8 cellular contexts compared by ENCODE assay signal in the genomic region with DNA sequence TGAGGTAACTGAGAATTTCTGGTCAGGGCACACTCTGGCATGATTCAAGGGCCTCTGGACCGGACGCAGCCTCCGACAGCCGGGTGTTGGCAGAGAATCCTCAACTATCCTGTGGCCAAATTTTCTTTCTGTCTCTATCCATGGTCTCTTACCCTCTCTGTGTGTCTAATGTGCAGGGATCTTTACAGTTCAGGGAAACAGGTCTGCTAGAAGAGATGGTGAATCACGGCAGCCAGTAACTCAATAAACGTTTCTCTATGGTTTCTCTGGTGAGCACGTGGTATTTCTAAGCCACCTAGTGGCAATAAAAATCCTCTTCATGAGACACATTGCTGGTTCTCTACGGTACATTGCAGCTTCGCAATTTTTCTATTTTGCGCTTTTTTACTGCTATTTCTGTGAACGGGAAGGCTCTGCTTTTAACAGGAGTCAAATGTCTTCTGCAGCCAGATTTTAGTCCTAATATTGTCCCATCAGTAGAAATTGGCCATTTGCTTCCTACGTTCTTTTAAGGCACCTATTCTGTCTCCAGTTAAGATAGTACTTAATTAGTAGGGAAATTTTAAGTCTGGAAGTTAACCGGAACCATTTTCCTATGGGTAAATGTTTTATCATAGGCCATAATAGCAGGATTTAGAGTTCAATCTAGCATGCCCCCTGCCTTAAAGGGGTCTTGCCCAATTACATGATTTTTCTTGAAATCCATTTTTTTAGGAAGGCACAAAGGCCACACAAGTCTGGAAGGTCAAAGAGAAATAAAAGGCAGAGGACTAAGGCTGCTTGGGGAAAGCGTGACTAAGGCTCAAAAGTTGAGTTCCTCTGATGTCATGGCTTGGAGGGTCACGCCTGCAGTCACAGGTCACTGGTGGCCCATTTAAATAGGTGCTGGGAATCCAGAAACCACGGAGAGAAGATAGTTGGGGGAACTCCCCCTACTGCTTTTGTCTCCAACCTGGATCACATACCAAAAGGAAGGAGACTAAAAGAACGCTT. TPM values are rescaled to one million over a fixed set of nuclear protein-coding genes. Genes with fewer than 3 reads are reported as not detected.
A peak's percentile ranks its signal among the peaks of the same experiment; 100 is the strongest.
DNase-seq lines count a peak whose midpoint lies in the region; ATAC-seq and TF ChIP-seq lines count a peak whose summit lies in the region.

No MANE protein-coding gene starts in this region.

- H3K9ac ChIP-seq in fibroblast of lung (ENCODE audit: insufficient read depth, low read length): no peak overlapping the region

- no peaks in the 10 kb centered on the region for H3K4me1 ChIP-seq in fibroblast of lung (ENCODE audit: control insufficient read depth, extremely low read depth, insufficient read depth, low read length)

- H4K20me1 ChIP-seq in fibroblast of lung (ENCODE audit: control insufficient read depth, extremely low read depth, insufficient read depth, low read length): no peaks in the 10 kb centered on the region

- H3K27me3 ChIP-seq in WERI-Rb-1 (ENCODE audit: insufficient read depth, low read depth, severe bottlenecking) (no peaks in the 10 kb centered on the region), fibroblast of lung (ENCODE audit: control insufficient read depth, insufficient read depth, low read length) (no peaks in the 10 kb centered on the region)

- no peaks in the 10 kb centered on the region for H3K36me3 Mint-ChIP-seq in activated naive CD8-positive, alpha-beta T cell
- H3K36me3 Mint-ChIP-seq in activated naive CD8-positive, alpha-beta T cell treated with anti-CD3 and anti-CD28 coated beads for 36 hours: no peaks in the 10 kb centered on the region
- H3K36me3 Mint-ChIP-seq in nephron progenitor cell (ENCODE audit: low read depth): peaks cover 12% of the 10 kb centered on the region

- H3K4me2 ChIP-seq in fibroblast of lung (ENCODE audit: extremely low read depth, insufficient read depth, low read length): no peak overlapping the region

- ATAC-seq in GM18861 (IDR thresholded peaks at IDR 0.05; ENCODE audit: unreplicated experiment) (no peak), HG02678 (IDR thresholded peaks at IDR 0.05; ENCODE audit: unreplicated experiment) (no peak)

- H3K27me3 Mint-ChIP-seq in activated naive CD8-positive, alpha-beta T cell: no peaks in the 10 kb centered on the region
- no peaks in the 10 kb centered on the region for H3K27me3 Mint-ChIP-seq in activated naive CD8-positive, alpha-beta T cell treated with anti-CD3 and anti-CD28 coated beads for 36 hours
- peaks cover 11% of the 10 kb centered on the region for H3K27me3 Mint-ChIP-seq in nephron progenitor cell (ENCODE audit: low read depth, poor library complexity)

- H3K4me3 ChIP-seq in WERI-Rb-1 (ENCODE audit: low read depth, low read length): no peak overlapping the region
- no peak overlapping the region for H3K4me3 ChIP-seq in fibroblast of lung (replicated peaks in 1 of 4; ENCODE audit: control extremely low read depth in 1 of 4, insufficient read depth in 1 of 4, low read depth in 3 of 4, low read length in 4 of 4)

- H3K36me3 ChIP-seq in WERI-Rb-1 (no peaks in the 10 kb centered on the region), fibroblast of lung (ENCODE audit: control insufficient read depth, insufficient read depth, low read length) (no peaks in the 10 kb centered on the region)

- H3K9me3 Mint-ChIP-seq in activated naive CD8-positive, alpha-beta T cell (ENCODE audit: low read depth): no peaks in the 10 kb centered on the region
- no peaks in the 10 kb centered on the region for H3K9me3 Mint-ChIP-seq in activated naive CD8-positive, alpha-beta T cell treated with anti-CD3 and anti-CD28 coated beads for 36 hours
- peaks cover 33% of the 10 kb centered on the region for H3K9me3 Mint-ChIP-seq in nephron progenitor cell

- no peaks in the 10 kb centered on the region for H3K79me2 ChIP-seq in fibroblast of lung (ENCODE audit: control insufficient read depth, insufficient read depth, low read length)

- no peak overlapping the region for H2AFZ ChIP-seq in fibroblast of lung (ENCODE audit: low read length)

- H3K27ac Mint-ChIP-seq in activated naive CD8-positive, alpha-beta T cell: peak overlapping the region; percentile 5
- no peak overlapping the region for H3K27ac Mint-ChIP-seq in activated naive CD8-positive, alpha-beta T cell treated with anti-CD3 and anti-CD28 coated beads for 36 hours
- peak overlapping the region; percentile 26 for H3K27ac Mint-ChIP-seq in nephron progenitor cell

- TF ChIP-seq CTCF in WERI-Rb-1 (IDR thresholded peaks at IDR 0.05; ENCODE audit: low read depth, low read length) (peak; percentile 61), fibroblast of lung (conservative IDR thresholded peaks at IDR 0.05 in 1 of 2, IDR thresholded peaks at IDR 0.05 in 1 of 2; ENCODE audit: low read depth in 1 of 2, low read length in 2 of 2) (peak; percentile 65 to 68), nephron progenitor cell (IDR thresholded peaks at IDR 0.05) (peak; percentile 47)

- H3K27ac ChIP-seq in WERI-Rb-1: peak overlapping the region; percentile 8; the same call in 1 of the 2 replicates
- H3K27ac ChIP-seq in fibroblast of lung (ENCODE audit: insufficient read depth, low read length): no peak overlapping the region

- no peak for DNase-seq in activated naive CD8-positive, alpha-beta T cell treated with anti-CD3 and anti-CD28 coated beads for 36 hours
- DNase-seq in LHCN-M2 (ENCODE audit: low read depth) (peak; percentile 74), WERI-Rb-1 (peak; percentile 23), fibroblast of lung (ENCODE audit: low read depth in 2 of 2) (peak; percentile 75 to 78), nephron progenitor cell (peak; percentile 11)

- H3K4me1 Mint-ChIP-seq in activated naive CD8-positive, alpha-beta T cell (ENCODE audit: low read depth): peaks cover 13% of the 10 kb centered on the region
- peaks cover 13% of the 10 kb centered on the region for H3K4me1 Mint-ChIP-seq in activated naive CD8-positive, alpha-beta T cell treated with anti-CD3 and anti-CD28 coated beads for 36 hours
- H3K4me1 Mint-ChIP-seq in nephron progenitor cell: peaks cover 34% of the 10 kb centered on the region

- H3K9me3 ChIP-seq in WERI-Rb-1 (ENCODE audit: severe bottlenecking) (no peaks in the 10 kb centered on the region), fibroblast of lung (ENCODE audit: control insufficient read depth, insufficient read depth, low read depth, low read length) (no peaks in the 10 kb centered on the region)

- no peak overlapping the region for H3K4me3 Mint-ChIP-seq in activated naive CD8-positive, alpha-beta T cell
- no peak overlapping the region for H3K4me3 Mint-ChIP-seq in activated naive CD8-positive, alpha-beta T cell treated with anti-CD3 and anti-CD28 coated beads for 36 hours
- peak overlapping the region; percentile 16 for H3K4me3 Mint-ChIP-seq in nephron progenitor cell

RNA-seq across cellular contexts. Expression of a gene that starts 31.5 kb away (rescaled TPM):
- total RNA-seq in activated naive CD8-positive, alpha-beta T cell treated with anti-CD3 and anti-CD28 coated beads for 36 hours: 1 to 10 TPM; 5.4 to 5.5 TPM
- total RNA-seq in LHCN-M2 (2014; rRNA removed) (1.1 and 1.7 TPM in 2 replicates), fibroblast of lung (53.7 and 94.0 TPM in 2 replicates)
- 1.4 TPM for polyA plus RNA-seq in LHCN-M2 (2012)
- polyA plus RNA-seq in fibroblast of lung: 10.3 and 27.7 TPM in 2 replicates
- polyA plus RNA-seq in fibroblast of lung (2012): 17.9 and 43.7 TPM in 2 replicates
- polyA minus RNA-seq in fibroblast of lung (ENCODE audit: low replicate concordance): 7.1 and 32.4 TPM in 2 replicates

RNA-seq across cellular contexts. Expression of a gene that starts 35.3 kb away (rescaled TPM):
- 10 to 100 TPM; 17.3 to 19.1 TPM for total RNA-seq in activated naive CD8-positive, alpha-beta T cell treated with anti-CD3 and anti-CD28 coated beads for 36 hours
- total RNA-seq in LHCN-M2 (2014; rRNA removed) (not detected in 2 replicates), fibroblast of lung (not detected in 2 replicates)
- polyA plus RNA-seq in LHCN-M2 (2012): not detected
- not detected in 2 replicates for polyA plus RNA-seq in fibroblast of lung
- not detected in 2 replicates for polyA plus RNA-seq in fibroblast of lung (2012)
- not detected in 2 replicates for polyA minus RNA-seq in fibroblast of lung (ENCODE audit: low replicate concordance)

RNA-seq across cellular contexts. Expression of a gene that starts 47.5 kb away (rescaled TPM):
- 100 to 1,000 TPM; 122 TPM for total RNA-seq in activated naive CD8-positive, alpha-beta T cell treated with anti-CD3 and anti-CD28 coated beads for 36 hours
- not detected in 2 replicates for total RNA-seq in LHCN-M2 (2014; rRNA removed)
- polyA plus RNA-seq in LHCN-M2 (2012): not detected
- not detected in 2 replicates for total RNA-seq in fibroblast of lung
- 0.01 and 0.05 TPM in 2 replicates for polyA plus RNA-seq in fibroblast of lung
- polyA plus RNA-seq in fibroblast of lung (2012): not detected in 2 replicates
- polyA minus RNA-seq in fibroblast of lung (ENCODE audit: low replicate concordance): not detected in 2 replicates

Comparison
In these comparisons a context has a peak if more than half of its experiments do, and no peak if none do; other contexts are left out.
1. RNA of a gene that starts 35.3 kb away (total RNA-seq): 17.3 to 19.1 TPM in activated naive CD8-positive, alpha-beta T cell treated with anti-CD3 and anti-CD28 coated beads for 36 hours; not detected in LHCN-M2 and not detected in fibroblast of lung; every median in the first group is over 10 times any median in the second.
2. RNA of a gene that starts 47.5 kb away (total RNA-seq): 122 TPM in activated naive CD8-positive, alpha-beta T cell treated with anti-CD3 and anti-CD28 coated beads for 36 hours; not detected in LHCN-M2 and not detected in fibroblast of lung; every median in the first group is over 100 times any median in the second.
3. Peak in every context shown above with its lines, with median percentiles within 50 percentile points of each other: CTCF ChIP-seq.